ENCODE assay signal across 10 cellular contexts in the genomic region with DNA sequence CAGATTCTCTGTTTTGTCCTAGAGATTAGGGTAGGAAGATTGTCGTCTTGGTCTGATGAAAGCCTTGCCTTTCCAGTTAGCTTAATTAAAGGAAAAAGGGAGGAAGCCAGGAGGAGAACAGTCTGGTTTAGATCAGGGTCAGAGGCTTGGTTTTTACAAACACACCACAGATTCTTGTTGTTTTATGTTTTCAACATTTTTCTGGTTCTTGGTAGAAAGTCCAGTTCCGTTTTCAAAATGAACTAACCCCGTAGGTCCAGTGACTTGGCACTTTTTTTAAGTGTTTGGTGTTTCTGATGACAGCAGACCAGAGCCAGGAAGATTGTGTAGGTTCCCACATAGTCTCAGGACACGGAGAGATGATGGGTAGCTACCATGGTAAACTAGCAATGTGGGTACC.
DNase-seq lines count a peak whose midpoint lies in the region; ATAC-seq, FAIRE-seq and TF ChIP-seq lines count a peak whose summit lies in the region.
"Had no signal": no experiment of that assay in that cellular context is flagged by ENCODE, and none has a peak within 500 bp of the region (broad histone marks: within the 10 kb centered on the region; RNA-seq: fewer than 3 reads in every experiment).

No MANE protein-coding gene starts in this region.

- FAIRE-seq in HTR-8/SVneo (lab: Jason Lieb, UNC): no peak

- no peak for TF ChIP-seq CTCF in fibroblast of villous mesenchyme (IDR thresholded peaks at IDR 0.05; ENCODE audit: insufficient read depth, low read depth, low read length)

- H3K4me3 ChIP-seq in fibroblast of villous mesenchyme (ENCODE audit: low read depth, low read length): no peak overlapping the region

- peak; percentile 79 for DNase-seq in CD1c-positive myeloid dendritic cell (ENCODE audit: extremely low spot score)
- DNase-seq in fibroblast of villous mesenchyme (ENCODE audit: low read depth): peak; percentile 81
- no peak for DNase-seq in NK-92 (lab: John Stamatoyannopoulos, UW; ENCODE audit: unreplicated experiment)
- DNase-seq in HTR-8/SVneo (ENCODE audit: insufficient read length, low spot score): no peak
- no peak for DNase-seq in NCI-H510A (lab: John Stamatoyannopoulos, UW)
- DNase-seq in KG1 (lab: John Stamatoyannopoulos, UW): no peak
- DNase-seq: DMS79, NCI-H1436 treated with DMSO at 0.1 percent for 48 hours had no signal

- peak; percentile 33 for ATAC-seq in GM19463 (IDR thresholded peaks at IDR 0.05; ENCODE audit: unreplicated experiment)
- ATAC-seq in HG03469 (IDR thresholded peaks at IDR 0.05; ENCODE audit: unreplicated experiment): peak; percentile 26

Comparison
In these comparisons a context has a peak if more than half of its experiments do, and no peak if none do; other contexts are left out.
1. DNase-seq: peak in CD1c-positive myeloid dendritic cell (single experiment) and fibroblast of villous mesenchyme (single experiment); none in NK-92 (single experiment), HTR-8/SVneo (single experiment), NCI-H510A (single experiment) and KG1 (single experiment).